Comparison of ENCODE assay signal across 8 cellular contexts in the genomic region with DNA sequence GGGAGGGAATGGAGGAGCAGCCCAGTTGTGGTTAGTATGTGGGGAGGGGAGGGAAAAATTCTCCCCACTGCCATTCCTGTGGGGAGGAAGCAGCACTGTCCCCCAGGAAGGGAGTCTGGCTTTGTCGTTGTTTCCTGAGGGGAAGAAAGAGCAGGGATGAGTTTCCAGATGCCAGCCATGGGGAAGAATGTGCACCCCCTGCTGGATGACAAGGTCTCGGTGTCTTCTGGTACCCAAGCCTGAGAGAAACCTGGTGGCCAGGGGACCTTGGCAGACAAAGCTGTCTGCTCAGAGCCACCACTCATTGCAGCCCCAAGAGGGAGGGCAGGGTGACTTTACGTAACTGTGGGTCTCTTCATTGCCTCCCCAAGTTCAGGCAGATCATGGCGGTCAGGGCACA.
A peak's percentile ranks its signal among the peaks of the same experiment; 100 is the strongest.
DNase-seq lines count a peak whose midpoint lies in the region; ATAC-seq and TF ChIP-seq lines count a peak whose summit lies in the region.

No MANE protein-coding gene starts in this region.

- peak; percentile 49 for TF ChIP-seq CTCF in HFF-Myc (IDR thresholded peaks at IDR 0.05; ENCODE audit: low read depth, low read length, missing control alignments)

- no peak for ATAC-seq in GM21528 (IDR thresholded peaks at IDR 0.05; ENCODE audit: low FRiP score, unreplicated experiment)

- peak; percentile 52 for DNase-seq in D341Med (ENCODE audit: low spot score)
- DNase-seq in HFF-Myc (ENCODE audit: extremely low read depth, low read depth) = no peak
- DNase-seq in astrocyte of the hippocampus (ENCODE audit: low read depth, low spot score) = peak; percentile 28
- DNase-seq in left kidney (ENCODE audit: low read depth, low spot score) = peak; percentile 53
- no peak for DNase-seq in occipital lobe (lab: John Stamatoyannopoulos, UW)
- no peak for DNase-seq in activated CD4-positive, CD25-positive, alpha-beta regulatory T cell (lab: John Stamatoyannopoulos, UW)
- DNase-seq in T1000 (lab: John Stamatoyannopoulos, UW) = no peak

- H3K4me3 ChIP-seq in HFF-Myc (replicated peaks; ENCODE audit: low read depth, low read length) = no peak overlapping the region

Comparison
In these comparisons a context has a peak if more than half of its experiments do, and no peak if none do; other contexts are left out.
1. DNase-seq: peak in D341Med (single experiment), astrocyte of the hippocampus (single experiment) and left kidney (single experiment); none in HFF-Myc (single experiment), occipital lobe (single experiment), activated CD4-positive, CD25-positive, alpha-beta regulatory T cell (0 of 4) and T1000 (single experiment).